9 cellular contexts compared by ENCODE assay signal in the genomic region with DNA sequence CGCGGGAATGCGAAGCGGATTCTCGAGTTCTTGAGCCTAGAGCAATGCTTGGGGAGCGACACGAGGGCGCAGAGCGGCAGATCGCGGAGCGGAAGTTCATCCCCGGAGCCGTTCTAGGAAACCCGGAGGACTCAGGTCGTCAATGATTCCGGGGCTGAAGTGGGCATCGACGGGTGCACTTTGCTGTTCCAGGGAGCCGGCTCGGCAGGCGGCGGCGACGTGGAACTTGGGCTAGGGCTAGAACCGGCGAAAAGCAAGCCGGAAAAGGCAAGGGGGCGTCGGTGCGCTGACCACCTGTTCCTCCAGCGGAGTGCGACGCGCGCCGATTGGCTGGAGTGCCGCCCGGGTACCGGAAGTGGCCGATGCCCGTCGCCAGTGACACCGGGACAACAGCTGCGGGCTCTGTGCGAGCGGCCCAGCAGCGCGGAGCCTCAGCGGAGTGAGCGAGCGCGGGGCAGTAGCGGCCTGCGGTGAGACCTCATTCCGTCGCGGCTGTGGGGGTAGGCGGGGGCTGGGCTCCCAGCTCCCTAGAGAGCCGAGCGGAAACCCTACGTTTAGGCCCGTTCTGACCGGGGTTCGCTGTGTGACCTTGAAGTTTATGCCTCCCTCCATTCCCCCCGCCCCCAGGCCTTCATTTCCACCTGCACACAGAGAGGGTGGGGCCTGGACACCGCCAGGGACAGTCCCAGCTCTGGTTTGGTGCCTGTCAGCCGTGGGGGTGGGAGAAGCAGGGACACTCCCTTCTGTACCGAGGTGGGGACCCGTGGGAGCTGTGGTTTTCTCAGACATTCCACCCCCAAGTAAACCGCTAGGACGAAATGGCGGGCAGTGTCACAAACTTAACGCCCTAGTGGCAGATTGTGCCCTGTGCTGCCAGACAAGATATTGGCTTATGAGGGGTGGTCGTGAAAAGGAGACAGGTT. TPM values are rescaled to one million over a fixed set of nuclear protein-coding genes. Genes with fewer than 3 reads are reported as not detected.
A peak's percentile ranks its signal among the peaks of the same experiment; 100 is the strongest.
DNase-seq lines count a peak whose midpoint lies in the region; ATAC-seq and TF ChIP-seq lines count a peak whose summit lies in the region.
"Had no signal": no experiment of that assay in that cellular context is flagged by ENCODE, and none has a peak within 500 bp of the region (broad histone marks: within the 10 kb centered on the region; RNA-seq: fewer than 3 reads in every experiment).

TSS of gene ZFP3 (plus strand) at position 362 of the 923 bp plus-strand sequence. CDS start 13,038 bp downstream, outside the sequence.

- peak within 1 kb of the TSS; percentile 58 for H3K27ac ChIP-seq in neutrophil
- H3K27ac ChIP-seq in stomach = peak within 1 kb of the TSS; percentile 79 to 88 (median 82)

- ATAC-seq in GM18907 (IDR thresholded peaks at IDR 0.05; ENCODE audit: unreplicated experiment) (peak; percentile 89), HG03280 (IDR thresholded peaks at IDR 0.05; ENCODE audit: unreplicated experiment) (peak; percentile 85)
- ATAC-seq: HCT116 had no signal

- H3K4me3 Mint-ChIP-seq in activated T-helper 1 cell treated with anti-CD3 and anti-CD28 coated beads, Interleukin-12 subunit alpha, Interleukin-12 subunit beta, Interleukin-2, Interleukin-4 antibody, amounts not matched to agents 30 ng/mL and 10 ng/mL and 1 ng/mL, durations not matched to agents 14 hours and 24 hours and 36 hours = peak within 1 kb of the TSS; percentile 81

- H3K27me3 ChIP-seq in neutrophil = peaks cover 26% of the 10 kb centered on the region
- H3K27me3 ChIP-seq in stomach = no peaks in the 10 kb centered on the region

- peak within 1 kb of the TSS; percentile 86 for H3K27ac Mint-ChIP-seq in activated T-helper 1 cell treated with anti-CD3 and anti-CD28 coated beads, Interleukin-12 subunit alpha, Interleukin-12 subunit beta, Interleukin-2, Interleukin-4 antibody, amounts not matched to agents 30 ng/mL and 10 ng/mL and 1 ng/mL, durations not matched to agents 14 hours and 24 hours and 36 hours

- H3K9me3 ChIP-seq in neutrophil (no peaks in the 10 kb centered on the region), stomach (peaks cover 0 to 17% (median 4%) of the 10 kb centered on the region in 4 donors)

- POLR2A ChIA-PET in AG04449 (lab: Yijun Ruan, JAX) = no interaction called here

- peaks cover 19% of the 10 kb centered on the region for H3K36me3 Mint-ChIP-seq in activated T-helper 1 cell treated with anti-CD3 and anti-CD28 coated beads, Interleukin-12 subunit alpha, Interleukin-12 subunit beta, Interleukin-2, Interleukin-4 antibody, amounts not matched to agents 30 ng/mL and 10 ng/mL and 1 ng/mL, durations not matched to agents 14 hours and 24 hours and 36 hours (ENCODE audit: low read depth)

- H3K27me3 Mint-ChIP-seq in activated T-helper 1 cell treated with anti-CD3 and anti-CD28 coated beads, Interleukin-12 subunit alpha, Interleukin-12 subunit beta, Interleukin-2, Interleukin-4 antibody, amounts not matched to agents 30 ng/mL and 10 ng/mL and 1 ng/mL, durations not matched to agents 14 hours and 24 hours and 36 hours (ENCODE audit: insufficient read depth) = peaks cover 2% of the 10 kb centered on the region

- H3K4me1 ChIP-seq in neutrophil (ENCODE audit: control insufficient read depth in 1 of 2, insufficient read depth in 1 of 2, low read depth in 1 of 2, low read length in 1 of 2) (peaks cover 12% of the 10 kb centered on the region in 2 experiments), stomach (peaks cover 16 to 29% (median 21%) of the 10 kb centered on the region in 4 donors)

- TF ChIP-seq EP300 in stomach (IDR thresholded peaks at IDR 0.05) = no peak

- DNase-seq in AG04449 (ENCODE audit: low read depth, low spot score) (peak; percentile 12), NOMO-1 treated with DMSO at 0.1 percent for 48 hours (lab: John Stamatoyannopoulos, UW; ENCODE audit: unreplicated experiment) (peak; percentile 68), fibroblast of peridontal ligament (ENCODE audit: extremely low read depth) (peak; percentile 86), stomach (peak; percentile 87)
- peak; percentile 72 for DNase-seq in activated T-helper 1 cell treated with anti-CD3 and anti-CD28 coated beads, Interleukin-12 subunit alpha, Interleukin-12 subunit beta, Interleukin-2, Interleukin-4 antibody, amounts not matched to agents 30 ng/mL and 10 ng/mL and 1 ng/mL, durations not matched to agents 14 hours and 24 hours and 36 hours (ENCODE audit: low spot score)

- CTCF ChIA-PET in AG04449 (lab: Yijun Ruan, JAX) = interaction anchor here (1.0 to 2.4 kb wide), 6 partner anchors 10 to 113 kb away, joined by 4 to 7 read pairs (median 4); partner anchors contain the start of gene ZNF594

- WGBS in stomach, 5 donors = 0 to 11% (median 1%) methylated on average over 18 to 75 of the region's 75 CpGs

- TF ChIP-seq CTCF in AG04449 (IDR thresholded peaks at IDR 0.05; ENCODE audit: insufficient read depth, low read length, missing control alignments) = no peak
- TF ChIP-seq CTCF in neutrophil (IDR thresholded peaks at IDR 0.05) = no peak
- TF ChIP-seq CTCF in stomach (IDR thresholded peaks at IDR 0.05) = no peak

- H3K4me1 Mint-ChIP-seq in activated T-helper 1 cell treated with anti-CD3 and anti-CD28 coated beads, Interleukin-12 subunit alpha, Interleukin-12 subunit beta, Interleukin-2, Interleukin-4 antibody, amounts not matched to agents 30 ng/mL and 10 ng/mL and 1 ng/mL, durations not matched to agents 14 hours and 24 hours and 36 hours (ENCODE audit: low read depth) = peaks cover 17% of the 10 kb centered on the region

- H3K36me3 ChIP-seq in neutrophil (no peaks in the 10 kb centered on the region), stomach (peaks cover 0 to 23% (median 10%) of the 10 kb centered on the region in 4 donors)

- peaks cover 29% of the 10 kb centered on the region for H3K9me3 Mint-ChIP-seq in activated T-helper 1 cell treated with anti-CD3 and anti-CD28 coated beads, Interleukin-12 subunit alpha, Interleukin-12 subunit beta, Interleukin-2, Interleukin-4 antibody, amounts not matched to agents 30 ng/mL and 10 ng/mL and 1 ng/mL, durations not matched to agents 14 hours and 24 hours and 36 hours

- H3K4me3 ChIP-seq in AG04449 (ENCODE audit: low read depth, low read length) = peak within 1 kb of the TSS; percentile 87
- peak within 1 kb of the TSS; percentile 83 to 91 for H3K4me3 ChIP-seq in neutrophil (ENCODE audit: low read depth in 1 of 2, low read length in 1 of 2)
- H3K4me3 ChIP-seq in stomach = peak within 1 kb of the TSS; percentile 71 to 94 (median 84)

- TF ChIP-seq POLR2A in stomach (IDR thresholded peaks at IDR 0.05) = no peak

- intact Hi-C loops in activated T-helper 1 cell treated with anti-CD3 and anti-CD28 coated beads, Interleukin-12 subunit alpha, Interleukin-12 subunit beta, Interleukin-2, Interleukin-4 antibody, amounts not matched to agents 30 ng/mL and 10 ng/mL and 1 ng/mL, durations not matched to agents 14 hours and 24 hours and 36 hours (cut with micrococcal nuclease) = loop anchor here (1.0 to 5.0 kb wide), 3 partner anchors 33 to 113 kb away; partner anchors contain the start of genes ZNF232 and ZNF594
- intact Hi-C loops in stomach (cut with DNase I; ENCODE audit: low total_unique reads) = no loop called here

RNA-seq across cellular contexts. Expression of gene ZFP3, which starts in this region (rescaled TPM):
- 1.9 and 2.0 TPM in 2 replicates for total RNA-seq in activated T-helper 1 cell treated with anti-CD3 and anti-CD28 coated beads, Interleukin-12 subunit alpha, Interleukin-12 subunit beta, Interleukin-2, Interleukin-4 antibody, amounts not matched to agents 30 ng/mL and 10 ng/mL and 1 ng/mL, durations not matched to agents 14 hours and 24 hours and 36 hours
- 10 to 100 TPM in 1 of 5 donors, 1 to 10 TPM in 4; 2.9 to 15.2 (median 6.6) TPM for total RNA-seq in stomach
- polyA plus RNA-seq in stomach = 1 to 10 TPM; 1.7 to 2.6 (median 1.7) TPM

Comparison
In these comparisons a context has a peak if more than half of its experiments do, and no peak if none do; other contexts are left out.
1. Peak in every context shown above with its lines: DNase-seq, ATAC-seq, H3K4me3 ChIP-seq and H3K27ac ChIP-seq.
2. DNase-seq: peak in every context shown above with its lines; median percentile 87 in stomach; 86 in fibroblast of peridontal ligament; 72 in activated T-helper 1 cell treated with anti-CD3 and anti-CD28 coated beads, Interleukin-12 subunit alpha, Interleukin-12 subunit beta, Interleukin-2, Interleukin-4 antibody, amounts not matched to agents 30 ng/mL and 10 ng/mL and 1 ng/mL, durations not matched to agents 14 hours and 24 hours and 36 hours; 68 in NOMO-1 treated with DMSO at 0.1 percent for 48 hours; 12 in AG04449.